Comparison of ENCODE assay signal across 22 cellular contexts in genomic region chr3:69531975-69532827, GRCh38.
DNase-seq lines count a peak whose midpoint lies in the region; ATAC-seq and TF ChIP-seq lines count a peak whose summit lies in the region.
"Had no signal": no experiment of that assay in that cellular context is flagged by ENCODE, and none has a peak within 500 bp of the region (broad histone marks: within the 10 kb centered on the region; RNA-seq: fewer than 3 reads in every experiment).

No MANE protein-coding gene starts in this region.

- no peaks in the 10 kb centered on the region for H3K36me3 ChIP-seq in H7 (replicated peaks; ENCODE audit: control insufficient read depth, insufficient read depth, low read length)
- H3K36me3 ChIP-seq: BLaER1 had no signal

- H3K4me3 ChIP-seq in H7 (ENCODE audit: insufficient read depth, low read depth, low read length): no peak overlapping the region
- H3K4me3 ChIP-seq: BLaER1, GM12878 had no signal

- DNase-seq in NCI-H345 (lab: John Stamatoyannopoulos, UW) (peak; percentile 3), NCI-H345 treated with DMSO at 0.1 percent for 48 hours (lab: John Stamatoyannopoulos, UW; ENCODE audit: unreplicated experiment) (no peak), H7 (peak; percentile 13), retina (peak; percentile 77), islet precursor cell (no peak)
- DNase-seq: CD4-positive, CD25-positive, alpha-beta regulatory T cell; EL; GDM1; NCI-H1048; NCI-H1694; NCI-H2029 treated with DMSO at 0.1 percent for 48 hours; NCI-H2171; NCI-H226; NCI-H524; NCI-H748 treated with DMSO at 0.1 percent for 48 hours; RPMI8226; SHP77; SW 1271 had no signal

- ATAC-seq in SK-N-SH treated with all-trans-retinoic acid at 6 μM for 48 hours (peak; percentile 34; the same call in 1 of the 3 replicates), GM21528 (IDR thresholded peaks at IDR 0.05; ENCODE audit: low FRiP score, unreplicated experiment) (no peak)
- ATAC-seq: GM12878 had no signal

- H3K27me3 ChIP-seq in H7 (ENCODE audit: control insufficient read depth, insufficient read depth, low read length): no peaks in the 10 kb centered on the region; the same call in 1 of the 2 replicates
- H3K27me3 ChIP-seq: BLaER1 had no signal

TF ChIP-seq in SK-N-SH treated with all-trans-retinoic acid at 6 μM for 48 hours, 23 proteins besides CTCF, POLR2A, EP300 and RAD21:
- TF ChIP-seq CSDC2 (CRISPR knock-in tag; IDR thresholded peaks at IDR 0.05): no peak
- TF ChIP-seq ZNF70 (CRISPR knock-in tag; IDR thresholded peaks at IDR 0.05): no peak
- no peak for TF ChIP-seq RARB (CRISPR knock-in tag; IDR thresholded peaks at IDR 0.05)
- TF ChIP-seq ZFP3 (CRISPR knock-in tag; IDR thresholded peaks at IDR 0.05): no peak
- TF ChIP-seq ISL1 (CRISPR knock-in tag; IDR thresholded peaks at IDR 0.05): peak; percentile 37; the same call in 1 of the 2 replicates

Comparison
In these comparisons a context has a peak if more than half of its experiments do, and no peak if none do; other contexts are left out.
1. DNase-seq: peak in NCI-H345 (single experiment), H7 (single experiment) and retina (single experiment); none in NCI-H345 treated with DMSO at 0.1 percent for 48 hours (single experiment) and islet precursor cell (single experiment).